ENCODE assay signal across 12 cellular contexts in genomic region chr1:219988387-219988786, GRCh38.
A peak's percentile ranks its signal among the peaks of the same experiment; 100 is the strongest.
DNase-seq lines count a peak whose midpoint lies in the region; ATAC-seq, FAIRE-seq and TF ChIP-seq lines count a peak whose summit lies in the region.
"Had no signal": no experiment of that assay in that cellular context is flagged by ENCODE, and none has a peak within 500 bp of the region (broad histone marks: within the 10 kb centered on the region; RNA-seq: fewer than 3 reads in every experiment).

No MANE protein-coding gene starts in this region.

- no peak for TF ChIP-seq CTCF in D721Med (IDR thresholded peaks at IDR 0.05; ENCODE audit: insufficient read depth, missing control alignments)

- DNase-seq in D721Med (ENCODE audit: insufficient read length, low spot score), result no peak
- no peak for DNase-seq in SW480 (ENCODE audit: low spot score)
- no peak for DNase-seq in activated CD4-positive, alpha-beta T cell treated with anti-CD3 and anti-CD28 coated beads, Interleukin-2, amount 50 U/mL, for 1 hour
- no peak for DNase-seq in dedifferentiated amniotic fluid mesenchymal stem cell (ENCODE audit: extremely low spot score)
- no peak for DNase-seq in NCI-H510A treated with DMSO at 0.1 percent for 48 hours (lab: John Stamatoyannopoulos, UW)
- DNase-seq: left ventricle myocardium superior, NCI-H2029, posterior cingulate gyrus had no signal

- FAIRE-seq in D721Med (lab: Jason Lieb, UNC), result peak; percentile 48

- ATAC-seq in GM19023 (IDR thresholded peaks at IDR 0.05; ENCODE audit: unreplicated experiment) (peak; percentile 83), HG02571 (IDR thresholded peaks at IDR 0.05; ENCODE audit: unreplicated experiment) (peak; percentile 64), HG03439 (IDR thresholded peaks at IDR 0.05; ENCODE audit: unreplicated experiment) (peak; percentile 75)
- ATAC-seq: left ventricle myocardium superior, SK-N-SH treated with all-trans-retinoic acid at 6 μM for 48 hours had no signal
